In the genomic region with DNA sequence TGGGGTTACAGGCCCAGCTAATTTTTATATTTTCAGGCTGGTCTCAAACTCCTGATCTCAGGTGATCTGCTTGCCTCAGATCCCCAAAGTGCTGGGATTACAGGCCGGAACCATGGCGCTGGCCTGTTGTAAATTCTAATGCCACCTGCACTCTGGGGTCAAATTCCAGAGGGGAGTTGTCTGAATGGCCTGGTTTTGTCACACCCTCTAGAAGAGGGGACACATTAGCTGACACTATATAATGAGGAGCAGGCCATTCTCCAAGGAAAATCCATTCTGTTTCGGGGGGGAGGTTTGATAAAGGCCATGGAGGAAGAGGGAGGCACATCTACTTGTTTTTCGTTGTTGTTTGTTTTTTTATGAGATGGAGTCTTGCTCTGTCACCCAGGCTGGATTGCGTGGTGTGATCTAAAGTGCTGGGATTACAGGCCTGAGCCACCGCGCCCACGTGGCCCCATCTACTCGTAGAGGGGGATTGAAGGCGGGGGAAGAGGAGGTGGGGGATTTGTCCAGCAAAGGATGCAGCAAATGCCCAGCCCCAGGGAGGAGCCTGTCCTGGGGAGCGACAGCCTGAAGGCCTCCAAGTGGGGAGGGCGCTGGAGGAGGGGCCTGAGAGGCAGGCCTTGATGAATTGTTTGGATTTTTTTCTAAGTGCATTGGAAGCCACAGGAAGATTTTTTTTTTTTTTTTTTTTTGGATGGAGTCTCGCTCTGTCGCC, we compare ENCODE assay signal across 10 cellular contexts.
DNase-seq lines count a peak whose midpoint lies in the region; ATAC-seq, FAIRE-seq and TF ChIP-seq lines count a peak whose summit lies in the region.
"Had no signal": no experiment of that assay in that cellular context is flagged by ENCODE, and none has a peak within 500 bp of the region (broad histone marks: within the 10 kb centered on the region; RNA-seq: fewer than 3 reads in every experiment).

No MANE protein-coding gene starts in this region.

- TF ChIP-seq RAD21 in H1 (IDR thresholded peaks at IDR 0.05 in 1 of 2, conservative IDR thresholded peaks at IDR 0.05 in 1 of 2; ENCODE audit: low read depth in 2 of 2, low read length in 2 of 2), result no peak

- H3K4me2 ChIP-seq in H1 (ENCODE audit: insufficient read depth in 1 of 2, low read depth in 2 of 2, low read length in 2 of 2), result no peak overlapping the region

- no peak overlapping the region for H3K27ac ChIP-seq in left ventricle myocardium inferior (replicated peaks)
- no peak overlapping the region for H3K27ac ChIP-seq in H1 (ENCODE audit: low read depth, low read length)
- no peak overlapping the region for H3K27ac ChIP-seq in aorta (ENCODE audit: low read depth in 1 of 2, low read length in 2 of 2)

- CTCF ChIA-PET in H1 (lab: Charles Lee; ENCODE audit: partially characterized antibody), result interaction anchor here (0.8 to 3.8 kb wide), 6 partner anchors 35 to 221 kb away, joined by 3 to 21 read pairs (median 4); no protein-coding TSS in a partner anchor

- peak overlapping the region; percentile 78; the same call in 1 of the 2 replicates for H2BK5ac ChIP-seq in H1 (ENCODE audit: low read depth, low read length)

- H3K14ac ChIP-seq in H1 (ENCODE audit: insufficient read length), result no peak overlapping the region

- peak overlapping the region; percentile 79 for H4K91ac ChIP-seq in H1 (replicated peaks; ENCODE audit: insufficient read length, low read length)

- H3K18ac ChIP-seq in H1 (ENCODE audit: extremely low read depth, low read length), result peak overlapping the region; percentile 38; the same call in 1 of the 2 replicates

- peaks cover 25% of the 10 kb centered on the region for H3K27me3 ChIP-seq in left ventricle myocardium inferior (ENCODE audit: low read depth)
- no peaks in the 10 kb centered on the region; a peak in 1 of 7 replicates for H3K27me3 ChIP-seq in H1 (replicated peaks in 1 of 4; ENCODE audit: control insufficient read depth in 3 of 4, extremely low read depth in 1 of 4, insufficient read depth in 3 of 4, low read length in 3 of 4)
- H3K27me3 ChIP-seq in aorta (ENCODE audit: control insufficient read depth in 1 of 2, insufficient read depth in 2 of 2, low read length in 1 of 2), result no peaks in the 10 kb centered on the region

- H3K9me3 Mint-ChIP-seq in mesothelial cell of epicardium, result peaks cover 6% of the 10 kb centered on the region
- H3K9me3 Mint-ChIP-seq: activated T-helper 2 cell treated with anti-CD3 and anti-CD28 coated beads, Interferon-gamma antibody, Interleukin-2, Interleukin-4, amounts not matched to agents 10 μg/mL and 5 μg/mL and 100 μg/mL, durations not matched to agents 14 hours and 24 hours and 36 hours; dendritic cell treated with granulocyte-macrophage colony-stimulating factor and Interleukin-4, amounts not matched to agents 40 ng/mL and 50 ng/mL, for 4 days had no signal

- H3K23me2 ChIP-seq in H1 (ENCODE audit: low read depth, low read length), result no peaks in the 10 kb centered on the region; the same call in 1 of the 2 replicates

- WGBS in H1 (ENCODE audit: extremely low coverage in 1 of 2, insufficient coverage in 1 of 2, insufficient read length in 1 of 2, insufficient replicate concordance in 2 of 2, low coverage in 1 of 2, low lambda C conversion rate in 2 of 2, missing lambda C conversion rate in 1 of 2), 2 experiments, result 65% methylated on average over 14 of the region's 14 CpGs; no CpG with 5 or more reads in 1 of the 2 experiments
- WGBS in aorta, 2 donors, result 87 to 92% methylated on average over 13 to 14 of the region's 14 CpGs

- peak overlapping the region; percentile 88 for H3K27ac Mint-ChIP-seq in mesothelial cell of epicardium
- H3K27ac Mint-ChIP-seq: activated T-helper 2 cell treated with anti-CD3 and anti-CD28 coated beads, Interferon-gamma antibody, Interleukin-2, Interleukin-4, amounts not matched to agents 10 μg/mL and 5 μg/mL and 100 μg/mL, durations not matched to agents 14 hours and 24 hours and 36 hours; dendritic cell treated with granulocyte-macrophage colony-stimulating factor and Interleukin-4, amounts not matched to agents 40 ng/mL and 50 ng/mL, for 4 days had no signal

- H3K4me3 ChIP-seq in left ventricle myocardium inferior, result no peak overlapping the region
- no peak overlapping the region for H3K4me3 ChIP-seq in H1 (ENCODE audit: extremely low read depth in 1 of 4, insufficient read depth in 2 of 4, low read depth in 3 of 4, low read length in 4 of 4)
- no peak overlapping the region for H3K4me3 ChIP-seq in aorta (ENCODE audit: low read length in 2 of 2)

- no peak overlapping the region for H3K4me3 Mint-ChIP-seq in mesothelial cell of epicardium
- H3K4me3 Mint-ChIP-seq: dendritic cell treated with granulocyte-macrophage colony-stimulating factor and Interleukin-4, amounts not matched to agents 40 ng/mL and 50 ng/mL, for 4 days had no signal

- TF ChIP-seq CTCF in left ventricle myocardium inferior (IDR thresholded peaks at IDR 0.05; ENCODE audit: borderline replicate concordance), result no peak
- TF ChIP-seq CTCF in H1 (IDR thresholded peaks at IDR 0.05; ENCODE audit: control extremely low read depth in 1 of 3, insufficient read depth in 1 of 3, low read depth in 1 of 3, low read length in 3 of 3), result no peak
- no peak for TF ChIP-seq CTCF in mesothelial cell of epicardium (IDR thresholded peaks at IDR 0.05; ENCODE audit: unreplicated experiment)

- H2BK20ac ChIP-seq in H1 (ENCODE audit: low read length), result 0 out of 2 replicates have a peak overlapping the region, but pooled peaks have one; percentile 48

- intact Hi-C loops in left ventricle myocardium superior (cut with micrococcal nuclease) (no loop called here), left ventricle myocardium inferior (cut with micrococcal nuclease) (no loop called here), aorta (cut with DNase I) (loop anchor here in 1 of 2 donors (10.0 kb wide), 1 partner anchor 65 kb away; no protein-coding TSS in a partner anchor)

- no peak for TF ChIP-seq POLR2A in H1 (IDR thresholded peaks at IDR 0.05; ENCODE audit: control extremely low read depth in 1 of 2, low read depth in 2 of 2, low read length in 2 of 2)

- H3K36me3 ChIP-seq in left ventricle myocardium inferior (no peaks in the 10 kb centered on the region), H1 (ENCODE audit: control insufficient read depth in 2 of 4, insufficient read depth in 4 of 4, low read length in 3 of 4) (no peaks in the 10 kb centered on the region), aorta (ENCODE audit: control insufficient read depth in 1 of 2, insufficient read depth in 2 of 2, low read length in 1 of 2) (no peaks in the 10 kb centered on the region)

- H3K4me1 ChIP-seq in left ventricle myocardium inferior (no peaks in the 10 kb centered on the region), H1 (replicated peaks in 1 of 4; ENCODE audit: control insufficient read depth in 3 of 4, insufficient read depth in 4 of 4, low read length in 3 of 4) (peaks cover 4 to 14% (median 8%) of the 10 kb centered on the region in 4 experiments; a peak in 6 of 7 replicates), aorta (ENCODE audit: control insufficient read depth in 1 of 2, insufficient read depth in 2 of 2, low read length in 2 of 2) (no peaks in the 10 kb centered on the region)

- H3K4me1 Mint-ChIP-seq in mesothelial cell of epicardium, result peaks cover 25% of the 10 kb centered on the region

- H3K56ac ChIP-seq in H1 (replicated peaks; ENCODE audit: insufficient read length, low read depth, low read length), result no peak overlapping the region

- 0 out of 2 replicates have a peak overlapping the region, but pooled peaks have one; percentile 29 for H2BK15ac ChIP-seq in H1 (ENCODE audit: low read length)

- ATAC-seq in left ventricle myocardium superior, result no peak
- peak; percentile 45 for ATAC-seq in aorta (ENCODE audit: low FRiP score)
- no peak for ATAC-seq in HG03175 (IDR thresholded peaks at IDR 0.05; ENCODE audit: unreplicated experiment)

- H3K79me1 ChIP-seq in H1 (ENCODE audit: low read depth, low read length), result no peaks in the 10 kb centered on the region

- 0 out of 2 replicates have a peak overlapping the region, but pooled peaks have one; percentile 87 for H2BK12ac ChIP-seq in H1 (ENCODE audit: low read depth, low read length)

- peak overlapping the region; percentile 44 for H2BK120ac ChIP-seq in H1 (replicated peaks; ENCODE audit: low read depth, low read length)

- H3K23ac ChIP-seq in H1 (ENCODE audit: insufficient read length), result no peak overlapping the region

- H3K36me3 Mint-ChIP-seq in mesothelial cell of epicardium, result no peaks in the 10 kb centered on the region

- no peak overlapping the region for H2AK5ac ChIP-seq in H1 (ENCODE audit: low read depth, low read length)

- no peak overlapping the region for H3K9ac ChIP-seq in H1 (replicated peaks in 1 of 4; ENCODE audit: extremely low read depth in 1 of 4, low read depth in 3 of 4, low read length in 3 of 4)

- peak overlapping the region; percentile 8 for H3K4ac ChIP-seq in H1 (replicated peaks; ENCODE audit: insufficient read length, low read depth, low read length)

- TF ChIP-seq EP300 in H1 (IDR thresholded peaks at IDR 0.05; ENCODE audit: borderline replicate concordance in 1 of 2, low read depth in 2 of 2, low read length in 2 of 2), result no peak

- no peaks in the 10 kb centered on the region for H4K20me1 ChIP-seq in H1 (replicated peaks in 1 of 2; ENCODE audit: control insufficient read depth in 1 of 2, insufficient read depth in 2 of 2, low read length in 2 of 2)

- H4K8ac ChIP-seq in H1 (ENCODE audit: extremely low read depth, insufficient read depth, low read length), result no peak overlapping the region; the same call in 1 of the 2 replicates

- H2AFZ ChIP-seq in H1 (ENCODE audit: low read length), result 0 out of 2 replicates have a peak overlapping the region, but pooled peaks have one; percentile 57

- H3K27me3 Mint-ChIP-seq in mesothelial cell of epicardium (ENCODE audit: low read depth), result no peaks in the 10 kb centered on the region

- H3K9me3 ChIP-seq in left ventricle myocardium inferior (replicated peaks) (no peaks in the 10 kb centered on the region), H1 (ENCODE audit: insufficient read depth in 2 of 2, low read depth in 1 of 2, low read length in 1 of 2) (no peaks in the 10 kb centered on the region), aorta (ENCODE audit: control insufficient read depth, low read length) (no peaks in the 10 kb centered on the region)

- peak; percentile 29 for DNase-seq in left ventricle myocardium superior
- DNase-seq in left ventricle myocardium inferior, result no peak
- DNase-seq in H1 (ENCODE audit: low read depth in 1 of 2, low spot score in 2 of 2), result peak in 1 of 2 experiments; percentile 55
- DNase-seq in mesothelial cell of epicardium (ENCODE audit: low spot score in 2 of 2, unreplicated experiment in 2 of 2), result peak in 1 of 2 experiments; percentile 45
- no peak for DNase-seq in aorta
- no peak for DNase-seq in cortex of kidney (lab: John Stamatoyannopoulos, UW)
- no peak for DNase-seq in germinal center (ENCODE audit: low spot score)

- H3K79me2 ChIP-seq in H1 (ENCODE audit: control insufficient read depth in 1 of 2, insufficient read depth in 2 of 2, low read length in 2 of 2), result no peaks in the 10 kb centered on the region

- POLR2A ChIA-PET in H1 (lab: Charles Lee; ENCODE audit: partially characterized antibody), result interaction anchor here (0.9 kb wide), 1 partner anchor 25 kb away, joined by 3 read pairs; no protein-coding TSS in a partner anchor

- FAIRE-seq in H1 (lab: Jason Lieb, UNC), result no peak

- H4K5ac ChIP-seq in H1 (ENCODE audit: insufficient read length, low read depth, low read length), result peak overlapping the region; percentile 29

TF ChIP-seq in H1, 55 proteins besides CTCF, POLR2A, EP300 and RAD21 (continues in another document):
- no peak for TF ChIP-seq HDAC6 (IDR thresholded peaks at IDR 0.05; ENCODE audit: low read depth, low read length)
